1 cellular context compared by ENCODE assay signal in genomic region chr14:35046048-35046750, GRCh38.
TF ChIP-seq lines count a peak whose summit lies in the region.

A gene with protein sequence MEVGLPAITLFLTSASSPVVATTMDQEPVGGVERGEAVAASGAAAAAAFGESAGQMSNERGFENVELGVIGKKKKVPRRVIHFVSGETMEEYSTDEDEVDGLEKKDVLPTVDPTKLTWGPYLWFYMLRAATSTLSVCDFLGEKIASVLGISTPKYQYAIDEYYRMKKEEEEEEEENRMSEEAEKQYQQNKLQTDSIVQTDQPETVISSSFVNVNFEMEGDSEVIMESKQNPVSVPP (plus strand): TSS chr14:35046272. CDS start chr14:35046464, 192 bp downstream.

TF ChIP-seq in HEK293, 187 proteins besides CTCF, POLR2A, EP300 and RAD21 (continued from another document and continues in another):
- TF ChIP-seq, protein P1, sequence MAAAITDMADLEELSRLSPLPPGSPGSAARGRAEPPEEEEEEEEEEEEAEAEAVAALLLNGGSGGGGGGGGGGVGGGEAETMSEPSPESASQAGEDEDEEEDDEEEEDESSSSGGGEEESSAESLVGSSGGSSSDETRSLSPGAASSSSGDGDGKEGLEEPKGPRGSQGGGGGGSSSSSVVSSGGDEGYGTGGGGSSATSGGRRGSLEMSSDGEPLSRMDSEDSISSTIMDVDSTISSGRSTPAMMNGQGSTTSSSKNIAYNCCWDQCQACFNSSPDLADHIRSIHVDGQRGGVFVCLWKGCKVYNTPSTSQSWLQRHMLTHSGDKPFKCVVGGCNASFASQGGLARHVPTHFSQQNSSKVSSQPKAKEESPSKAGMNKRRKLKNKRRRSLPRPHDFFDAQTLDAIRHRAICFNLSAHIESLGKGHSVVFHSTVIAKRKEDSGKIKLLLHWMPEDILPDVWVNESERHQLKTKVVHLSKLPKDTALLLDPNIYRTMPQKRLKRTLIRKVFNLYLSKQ (tag by site-specific recombination; IDR thresholded peaks at IDR 0.05; ENCODE audit: borderline replicate concordance), result no peak
- TF ChIP-seq ZNF596 (tag by site-specific recombination; IDR thresholded peaks at IDR 0.05) (no peak), ZNF138 (tag by site-specific recombination; IDR thresholded peaks at IDR 0.05; ENCODE audit: borderline replicate concordance) (no peak), ZNF660 (tag by site-specific recombination; IDR thresholded peaks at IDR 0.05) (no peak), ZSCAN30 (tag by site-specific recombination; IDR thresholded peaks at IDR 0.05) (peak; percentile 78), ZEB2 (tag by site-specific recombination; IDR thresholded peaks at IDR 0.05) (peak; percentile 75), ZNF658 (tag by site-specific recombination; IDR thresholded peaks at IDR 0.05) (no peak), ZNF792 (tag by site-specific recombination; IDR thresholded peaks at IDR 0.05) (peak; percentile 24; the same call in 1 of the 2 replicates), HIC1 (tag by site-specific recombination; IDR thresholded peaks at IDR 0.05) (peak; percentile 74; the same call in 1 of the 2 replicates), ZBTB7A (tag by site-specific recombination; IDR thresholded peaks at IDR 0.05; ENCODE audit: low read depth) (peak; percentile 86), ZNF670 (tag by site-specific recombination; IDR thresholded peaks at IDR 0.05; ENCODE audit: low read depth) (no peak), ZNF211 (tag by site-specific recombination; IDR thresholded peaks at IDR 0.05; ENCODE audit: low read depth) (no peak), ZNF48 (tag by site-specific recombination; IDR thresholded peaks at IDR 0.05) (no peak), ZBTB48 (tag by site-specific recombination; IDR thresholded peaks at IDR 0.05) (no peak), ZNF449 (tag by site-specific recombination; IDR thresholded peaks at IDR 0.05) (peak; percentile 91), ZNF433 (tag by site-specific recombination; IDR thresholded peaks at IDR 0.05; ENCODE audit: low read depth) (no peak), ZNF148 (tag by site-specific recombination; IDR thresholded peaks at IDR 0.05; ENCODE audit: borderline replicate concordance) (no peak), KLF10 (tag by site-specific recombination; IDR thresholded peaks at IDR 0.05) (peak; percentile 80), PRDM4 (tag by site-specific recombination; IDR thresholded peaks at IDR 0.05) (no peak), ZNF221 (tag by site-specific recombination; IDR thresholded peaks at IDR 0.05; ENCODE audit: borderline replicate concordance) (no peak), ZNF768 (tag by site-specific recombination; IDR thresholded peaks at IDR 0.05) (no peak), OSR2 (tag by site-specific recombination; IDR thresholded peaks at IDR 0.05) (peak; percentile 39; the same call in 1 of the 2 replicates), ZNF202 (tag by site-specific recombination; IDR thresholded peaks at IDR 0.05; ENCODE audit: borderline replicate concordance) (no peak), YY1 (tag by site-specific recombination; IDR thresholded peaks at IDR 0.05) (no peak; the same call in none of the 2 replicates), ZNF629 (tag by site-specific recombination; IDR thresholded peaks at IDR 0.05) (peak; percentile 96), KLF8 (tag by site-specific recombination; IDR thresholded peaks at IDR 0.05) (peak; percentile 93; the same call in 1 of the 2 replicates), ZNF341 (tag by site-specific recombination; IDR thresholded peaks at IDR 0.05; ENCODE audit: low read depth) (peak; percentile 54), ZBTB17 (tag by site-specific recombination; IDR thresholded peaks at IDR 0.05) (peak; percentile 98), HOXD13 (CRISPR knock-in tag; IDR thresholded peaks at IDR 0.05; ENCODE audit: borderline replicate concordance) (no peak), ZNF157 (tag by site-specific recombination; IDR thresholded peaks at IDR 0.05) (no peak), ZNF140 (tag by site-specific recombination; IDR thresholded peaks at IDR 0.05) (no peak), ZNF791 (tag by site-specific recombination; IDR thresholded peaks at IDR 0.05) (no peak), ZNF558 (tag by site-specific recombination; IDR thresholded peaks at IDR 0.05) (no peak), ZNF121 (tag by site-specific recombination; IDR thresholded peaks at IDR 0.05) (no peak)
- TF ChIP-seq, protein P2, sequence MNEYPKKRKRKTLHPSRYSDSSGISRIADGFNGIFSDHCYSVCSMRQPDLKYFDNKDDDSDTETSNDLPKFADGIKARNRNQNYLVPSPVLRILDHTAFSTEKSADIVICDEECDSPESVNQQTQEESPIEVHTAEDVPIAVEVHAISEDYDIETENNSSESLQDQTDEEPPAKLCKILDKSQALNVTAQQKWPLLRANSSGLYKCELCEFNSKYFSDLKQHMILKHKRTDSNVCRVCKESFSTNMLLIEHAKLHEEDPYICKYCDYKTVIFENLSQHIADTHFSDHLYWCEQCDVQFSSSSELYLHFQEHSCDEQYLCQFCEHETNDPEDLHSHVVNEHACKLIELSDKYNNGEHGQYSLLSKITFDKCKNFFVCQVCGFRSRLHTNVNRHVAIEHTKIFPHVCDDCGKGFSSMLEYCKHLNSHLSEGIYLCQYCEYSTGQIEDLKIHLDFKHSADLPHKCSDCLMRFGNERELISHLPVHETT (tag by site-specific recombination; IDR thresholded peaks at IDR 0.05), result no peak
- TF ChIP-seq, protein P3, sequence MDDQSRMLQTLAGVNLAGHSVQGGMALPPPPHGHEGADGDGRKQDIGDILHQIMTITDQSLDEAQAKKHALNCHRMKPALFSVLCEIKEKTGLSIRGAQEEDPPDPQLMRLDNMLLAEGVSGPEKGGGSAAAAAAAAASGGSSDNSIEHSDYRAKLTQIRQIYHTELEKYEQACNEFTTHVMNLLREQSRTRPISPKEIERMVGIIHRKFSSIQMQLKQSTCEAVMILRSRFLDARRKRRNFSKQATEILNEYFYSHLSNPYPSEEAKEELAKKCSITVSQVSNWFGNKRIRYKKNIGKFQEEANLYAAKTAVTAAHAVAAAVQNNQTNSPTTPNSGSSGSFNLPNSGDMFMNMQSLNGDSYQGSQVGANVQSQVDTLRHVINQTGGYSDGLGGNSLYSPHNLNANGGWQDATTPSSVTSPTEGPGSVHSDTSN (CRISPR knock-in tag; IDR thresholded peaks at IDR 0.05), result peak; percentile 72; the same call in 1 of the 2 replicates
- TF ChIP-seq, protein P4, sequence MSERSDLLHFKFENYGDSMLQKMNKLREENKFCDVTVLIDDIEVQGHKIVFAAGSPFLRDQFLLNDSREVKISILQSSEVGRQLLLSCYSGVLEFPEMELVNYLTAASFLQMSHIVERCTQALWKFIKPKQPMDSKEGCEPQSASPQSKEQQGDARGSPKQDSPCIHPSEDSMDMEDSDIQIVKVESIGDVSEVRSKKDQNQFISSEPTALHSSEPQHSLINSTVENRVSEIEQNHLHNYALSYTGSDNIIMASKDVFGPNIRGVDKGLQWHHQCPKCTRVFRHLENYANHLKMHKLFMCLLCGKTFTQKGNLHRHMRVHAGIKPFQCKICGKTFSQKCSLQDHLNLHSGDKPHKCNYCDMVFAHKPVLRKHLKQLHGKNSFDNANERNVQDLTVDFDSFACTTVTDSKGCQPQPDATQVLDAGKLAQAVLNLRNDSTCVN (tag by site-specific recombination; optimal IDR thresholded peaks at IDR 0.05), result peak; percentile 82
- TF ChIP-seq, protein P5, sequence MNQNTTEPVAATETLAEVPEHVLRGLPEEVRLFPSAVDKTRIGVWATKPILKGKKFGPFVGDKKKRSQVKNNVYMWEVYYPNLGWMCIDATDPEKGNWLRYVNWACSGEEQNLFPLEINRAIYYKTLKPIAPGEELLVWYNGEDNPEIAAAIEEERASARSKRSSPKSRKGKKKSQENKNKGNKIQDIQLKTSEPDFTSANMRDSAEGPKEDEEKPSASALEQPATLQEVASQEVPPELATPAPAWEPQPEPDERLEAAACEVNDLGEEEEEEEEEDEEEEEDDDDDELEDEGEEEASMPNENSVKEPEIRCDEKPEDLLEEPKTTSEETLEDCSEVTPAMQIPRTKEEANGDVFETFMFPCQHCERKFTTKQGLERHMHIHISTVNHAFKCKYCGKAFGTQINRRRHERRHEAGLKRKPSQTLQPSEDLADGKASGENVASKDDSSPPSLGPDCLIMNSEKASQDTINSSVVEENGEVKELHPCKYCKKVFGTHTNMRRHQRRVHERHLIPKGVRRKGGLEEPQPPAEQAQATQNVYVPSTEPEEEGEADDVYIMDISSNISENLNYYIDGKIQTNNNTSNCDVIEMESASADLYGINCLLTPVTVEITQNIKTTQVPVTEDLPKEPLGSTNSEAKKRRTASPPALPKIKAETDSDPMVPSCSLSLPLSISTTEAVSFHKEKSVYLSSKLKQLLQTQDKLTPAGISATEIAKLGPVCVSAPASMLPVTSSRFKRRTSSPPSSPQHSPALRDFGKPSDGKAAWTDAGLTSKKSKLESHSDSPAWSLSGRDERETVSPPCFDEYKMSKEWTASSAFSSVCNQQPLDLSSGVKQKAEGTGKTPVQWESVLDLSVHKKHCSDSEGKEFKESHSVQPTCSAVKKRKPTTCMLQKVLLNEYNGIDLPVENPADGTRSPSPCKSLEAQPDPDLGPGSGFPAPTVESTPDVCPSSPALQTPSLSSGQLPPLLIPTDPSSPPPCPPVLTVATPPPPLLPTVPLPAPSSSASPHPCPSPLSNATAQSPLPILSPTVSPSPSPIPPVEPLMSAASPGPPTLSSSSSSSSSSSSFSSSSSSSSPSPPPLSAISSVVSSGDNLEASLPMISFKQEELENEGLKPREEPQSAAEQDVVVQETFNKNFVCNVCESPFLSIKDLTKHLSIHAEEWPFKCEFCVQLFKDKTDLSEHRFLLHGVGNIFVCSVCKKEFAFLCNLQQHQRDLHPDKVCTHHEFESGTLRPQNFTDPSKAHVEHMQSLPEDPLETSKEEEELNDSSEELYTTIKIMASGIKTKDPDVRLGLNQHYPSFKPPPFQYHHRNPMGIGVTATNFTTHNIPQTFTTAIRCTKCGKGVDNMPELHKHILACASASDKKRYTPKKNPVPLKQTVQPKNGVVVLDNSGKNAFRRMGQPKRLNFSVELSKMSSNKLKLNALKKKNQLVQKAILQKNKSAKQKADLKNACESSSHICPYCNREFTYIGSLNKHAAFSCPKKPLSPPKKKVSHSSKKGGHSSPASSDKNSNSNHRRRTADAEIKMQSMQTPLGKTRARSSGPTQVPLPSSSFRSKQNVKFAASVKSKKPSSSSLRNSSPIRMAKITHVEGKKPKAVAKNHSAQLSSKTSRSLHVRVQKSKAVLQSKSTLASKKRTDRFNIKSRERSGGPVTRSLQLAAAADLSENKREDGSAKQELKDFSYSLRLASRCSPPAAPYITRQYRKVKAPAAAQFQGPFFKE (tag by site-specific recombination; IDR thresholded peaks at IDR 0.05; ENCODE audit: borderline replicate concordance), result no peak
